Comparison of ENCODE assay signal across 9 cellular contexts in the genomic region with DNA sequence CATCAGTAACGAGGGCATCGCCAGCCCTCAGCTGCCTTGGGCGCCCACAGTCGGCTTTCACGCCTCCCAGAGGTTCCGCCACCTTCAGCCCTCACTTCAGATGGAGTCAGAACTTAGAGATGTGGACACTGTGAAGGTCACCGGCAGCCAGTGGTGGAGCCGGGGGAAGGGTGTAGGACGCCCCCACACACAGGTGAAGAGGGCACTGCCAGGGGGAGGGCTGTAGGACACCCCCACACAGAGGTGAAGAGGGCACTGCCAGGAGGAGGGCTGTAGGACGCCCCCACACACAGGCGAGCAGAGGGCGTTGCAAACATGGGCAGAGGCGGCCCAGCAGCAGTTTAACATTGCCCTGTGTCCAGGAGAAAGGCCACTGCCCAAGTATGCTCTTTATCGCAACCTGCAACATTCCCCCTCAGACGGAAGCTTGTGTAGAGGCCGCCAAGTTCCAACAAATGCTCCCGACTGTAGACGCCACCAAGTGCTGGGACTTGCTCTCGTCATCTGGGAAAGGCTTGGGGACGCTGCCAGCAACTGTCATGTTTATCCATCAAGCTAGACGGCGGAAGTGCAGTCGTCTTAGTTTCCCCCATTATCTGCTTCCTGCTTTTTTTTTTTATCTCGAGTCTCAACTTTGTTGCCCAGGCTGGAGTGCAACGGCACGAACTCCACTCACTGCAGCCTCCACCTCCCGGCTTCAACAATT. TPM values are rescaled to one million over a fixed set of nuclear protein-coding genes. Genes with fewer than 3 reads are reported as not detected.
DNase-seq lines count a peak whose midpoint lies in the region; ATAC-seq, FAIRE-seq and TF ChIP-seq lines count a peak whose summit lies in the region.
"Had no signal": no experiment of that assay in that cellular context is flagged by ENCODE, and none has a peak within 500 bp of the region (broad histone marks: within the 10 kb centered on the region; RNA-seq: fewer than 3 reads in every experiment).

No MANE protein-coding gene starts in this region.

- H3K27me3 Mint-ChIP-seq in activated CD8-positive, alpha-beta T cell treated with anti-CD3 and anti-CD28 coated beads, Interleukin-2, amount 10 ng/mL, durations not matched to agents 7 days and 5 days (ENCODE audit: low read depth): no peaks in the 10 kb centered on the region
- no peaks in the 10 kb centered on the region for H3K27me3 Mint-ChIP-seq in activated CD8-positive, alpha-beta T cell treated with anti-CD3 and anti-CD28 coated beads for 36 hours

- no peak for ATAC-seq in activated CD8-positive, alpha-beta T cell treated with anti-CD3 and anti-CD28 coated beads, Interleukin-2, amount 10 ng/mL, durations not matched to agents 7 days and 5 days
- ATAC-seq in activated CD8-positive, alpha-beta T cell treated with anti-CD3 and anti-CD28 coated beads for 36 hours: no peak
- ATAC-seq in lower lobe of right lung: peak; percentile 3 to 24

- intact Hi-C loops in activated CD8-positive, alpha-beta T cell treated with anti-CD3 and anti-CD28 coated beads for 36 hours (cut with micrococcal nuclease): loop anchor here (10.0 kb wide), 1 partner anchor 118 kb away; a partner anchor contains a TSS
- intact Hi-C loops in lower lobe of right lung (cut with DNase I): no loop called here

- TF ChIP-seq CTCF in activated CD8-positive, alpha-beta T cell treated with anti-CD3 and anti-CD28 coated beads for 36 hours (IDR thresholded peaks at IDR 0.05): no peak
- no peak for TF ChIP-seq CTCF in bronchial epithelial cell (IDR thresholded peaks at IDR 0.05; ENCODE audit: insufficient read depth, low read length, severe bottlenecking)
- no peak for TF ChIP-seq CTCF in lower lobe of right lung (IDR thresholded peaks at IDR 0.05)

- no peak for DNase-seq in activated CD8-positive, alpha-beta T cell treated with anti-CD3 and anti-CD28 coated beads, Interleukin-2, amount 10 ng/mL, durations not matched to agents 7 days and 5 days
- DNase-seq in activated CD8-positive, alpha-beta T cell treated with anti-CD3 and anti-CD28 coated beads for 36 hours: no peak
- DNase-seq in bronchial epithelial cell (ENCODE audit: low read depth) (peak; percentile 3), lower lobe of right lung (peak; percentile 66), urothelium cell line (ENCODE audit: low spot score) (peak; percentile 40), superior temporal gyrus (ENCODE audit: extremely low spot score) (no peak), D341Med (ENCODE audit: low spot score) (no peak), LoVo (ENCODE audit: low spot score) (no peak)

- no peaks in the 10 kb centered on the region for H3K27me3 ChIP-seq in bronchial epithelial cell (ENCODE audit: control insufficient read depth, insufficient read depth, low read length)
- H3K27me3 ChIP-seq in lower lobe of right lung (ENCODE audit: low read depth): no peaks in the 10 kb centered on the region
- H3K27me3 ChIP-seq: SJSA1 had no signal

- H3K4me1 ChIP-seq in lower lobe of right lung: peaks cover 54% of the 10 kb centered on the region

- CTCF ChIA-PET in activated CD8-positive, alpha-beta T cell treated with anti-CD3 and anti-CD28 coated beads, Interleukin-2, amount 10 ng/mL, durations not matched to agents 7 days and 5 days (lab: Charles Lee): interaction anchor here (1.5 to 3.3 kb wide), 4 partner anchors 10 to 139 kb away, joined by 4 to 33 read pairs (median 6); no protein-coding TSS in a partner anchor
- CTCF ChIA-PET in activated CD8-positive, alpha-beta T cell treated with anti-CD3 and anti-CD28 coated beads for 36 hours (lab: Charles Lee): interaction anchor here (0.9 to 2.7 kb wide), 3 partner anchors 10 to 139 kb away, joined by 3 to 25 read pairs (median 8); no protein-coding TSS in a partner anchor

- peak overlapping the region; percentile 57 for H3K27ac ChIP-seq in lower lobe of right lung
- H3K27ac ChIP-seq: SJSA1 had no signal

- POLR2A ChIA-PET in activated CD8-positive, alpha-beta T cell treated with anti-CD3 and anti-CD28 coated beads, Interleukin-2, amount 10 ng/mL, durations not matched to agents 7 days and 5 days (lab: Charles Lee): no interaction called here
- POLR2A ChIA-PET in activated CD8-positive, alpha-beta T cell treated with anti-CD3 and anti-CD28 coated beads for 36 hours (lab: Charles Lee): no interaction called here

- H3K36me3 Mint-ChIP-seq in activated CD8-positive, alpha-beta T cell treated with anti-CD3 and anti-CD28 coated beads, Interleukin-2, amount 10 ng/mL, durations not matched to agents 7 days and 5 days (ENCODE audit: low read depth): peaks cover 27% of the 10 kb centered on the region
- peaks cover 16% of the 10 kb centered on the region for H3K36me3 Mint-ChIP-seq in activated CD8-positive, alpha-beta T cell treated with anti-CD3 and anti-CD28 coated beads for 36 hours (ENCODE audit: low read depth)

- H3K4me3 ChIP-seq in bronchial epithelial cell (ENCODE audit: low read depth, low read length) (no peak overlapping the region), lower lobe of right lung (no peak overlapping the region)
- H3K4me3 ChIP-seq: SJSA1 had no signal

- no peak overlapping the region for H3K27ac Mint-ChIP-seq in activated CD8-positive, alpha-beta T cell treated with anti-CD3 and anti-CD28 coated beads, Interleukin-2, amount 10 ng/mL, durations not matched to agents 7 days and 5 days
- H3K27ac Mint-ChIP-seq in activated CD8-positive, alpha-beta T cell treated with anti-CD3 and anti-CD28 coated beads for 36 hours: no peak overlapping the region

- H3K4me1 Mint-ChIP-seq in activated CD8-positive, alpha-beta T cell treated with anti-CD3 and anti-CD28 coated beads, Interleukin-2, amount 10 ng/mL, durations not matched to agents 7 days and 5 days (ENCODE audit: low read depth): peaks cover 57% of the 10 kb centered on the region
- H3K4me1 Mint-ChIP-seq in activated CD8-positive, alpha-beta T cell treated with anti-CD3 and anti-CD28 coated beads for 36 hours (ENCODE audit: low read depth): peaks cover 42% of the 10 kb centered on the region

- H3K9me3 ChIP-seq in lower lobe of right lung: no peaks in the 10 kb centered on the region
- H3K9me3 ChIP-seq: SJSA1 had no signal

- H3K4me3 Mint-ChIP-seq in activated CD8-positive, alpha-beta T cell treated with anti-CD3 and anti-CD28 coated beads, Interleukin-2, amount 10 ng/mL, durations not matched to agents 7 days and 5 days: peak overlapping the region; percentile 8
- no peak overlapping the region for H3K4me3 Mint-ChIP-seq in activated CD8-positive, alpha-beta T cell treated with anti-CD3 and anti-CD28 coated beads for 36 hours

- H3K36me3 ChIP-seq in bronchial epithelial cell (ENCODE audit: control insufficient read depth, insufficient read depth, low read length): peaks cover 3% of the 10 kb centered on the region
- peaks cover 5% of the 10 kb centered on the region for H3K36me3 ChIP-seq in lower lobe of right lung

- no peak for FAIRE-seq in bronchial epithelial cell (lab: Jason Lieb, UNC)
- no peak for FAIRE-seq in urothelium cell line (lab: Jason Lieb, UNC)

- H3K9me3 Mint-ChIP-seq in activated CD8-positive, alpha-beta T cell treated with anti-CD3 and anti-CD28 coated beads, Interleukin-2, amount 10 ng/mL, durations not matched to agents 7 days and 5 days (ENCODE audit: insufficient read depth): no peaks in the 10 kb centered on the region
- H3K9me3 Mint-ChIP-seq in activated CD8-positive, alpha-beta T cell treated with anti-CD3 and anti-CD28 coated beads for 36 hours: no peaks in the 10 kb centered on the region

RNA-seq across cellular contexts. Expression of a gene that starts 4.9 kb away (rescaled TPM):
- total RNA-seq in activated CD8-positive, alpha-beta T cell treated with anti-CD3 and anti-CD28 coated beads, Interleukin-2, amount 10 ng/mL, durations not matched to agents 7 days and 5 days: 100 to 1,000 TPM in 1 of 2 experiments, 10 to 100 TPM in 1; 95.7 to 101 TPM
- total RNA-seq in activated CD8-positive, alpha-beta T cell treated with anti-CD3 and anti-CD28 coated beads for 36 hours: 100 to 1,000 TPM; 103 to 108 TPM
- total RNA-seq in bronchial epithelial cell (71.6 and 82.7 TPM in 2 replicates), lower lobe of right lung (49.6 TPM)

RNA-seq across cellular contexts. Expression of a gene that starts 55.9 kb away (rescaled TPM):
- 10 to 100 TPM; 59.3 to 59.8 TPM for total RNA-seq in activated CD8-positive, alpha-beta T cell treated with anti-CD3 and anti-CD28 coated beads, Interleukin-2, amount 10 ng/mL, durations not matched to agents 7 days and 5 days
- 10 to 100 TPM; 69.6 to 73.2 TPM for total RNA-seq in activated CD8-positive, alpha-beta T cell treated with anti-CD3 and anti-CD28 coated beads for 36 hours
- 55.0 and 80.3 TPM in 2 replicates for total RNA-seq in bronchial epithelial cell
- total RNA-seq in lower lobe of right lung: 21.7 TPM

Comparison
In these comparisons a context has a peak if more than half of its experiments do, and no peak if none do; other contexts are left out.
1. ATAC-seq: peak in lower lobe of right lung (2 of 2); none in activated CD8-positive, alpha-beta T cell treated with anti-CD3 and anti-CD28 coated beads, Interleukin-2, amount 10 ng/mL, durations not matched to agents 7 days and 5 days (single experiment) and activated CD8-positive, alpha-beta T cell treated with anti-CD3 and anti-CD28 coated beads for 36 hours (single experiment).
2. DNase-seq: peak in bronchial epithelial cell (single experiment), lower lobe of right lung (single experiment) and urothelium cell line (single experiment); none in activated CD8-positive, alpha-beta T cell treated with anti-CD3 and anti-CD28 coated beads, Interleukin-2, amount 10 ng/mL, durations not matched to agents 7 days and 5 days (single experiment), activated CD8-positive, alpha-beta T cell treated with anti-CD3 and anti-CD28 coated beads for 36 hours (single experiment), superior temporal gyrus (single experiment), D341Med (single experiment) and LoVo (single experiment).